ENCODE assay signal across 16 cellular contexts in the genomic region with DNA sequence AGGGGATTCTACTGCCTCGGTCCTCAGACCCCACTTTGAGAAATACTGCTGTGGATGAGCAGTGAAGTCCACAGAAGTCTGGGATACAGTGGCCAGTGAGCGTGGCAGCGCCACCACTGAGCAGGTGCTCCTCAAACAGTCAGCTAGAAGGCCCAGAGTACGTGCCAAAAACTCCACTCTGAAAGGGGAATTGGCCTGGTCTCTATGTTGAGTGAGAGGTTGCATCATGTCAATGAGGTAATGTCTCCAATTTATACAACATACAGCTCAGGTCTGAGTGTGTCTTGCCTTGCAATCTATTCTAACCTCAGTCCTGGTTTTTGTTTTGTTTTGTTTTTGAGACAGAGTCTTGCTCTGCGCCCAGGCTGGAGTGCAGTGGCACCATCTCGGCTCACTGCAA. TPM values are rescaled to one million over a fixed set of nuclear protein-coding genes. Genes with fewer than 3 reads are reported as not detected.
DNase-seq lines count a peak whose midpoint lies in the region; ATAC-seq and TF ChIP-seq lines count a peak whose summit lies in the region.
"Had no signal": no experiment of that assay in that cellular context is flagged by ENCODE, and none has a peak within 500 bp of the region (broad histone marks: within the 10 kb centered on the region; RNA-seq: fewer than 3 reads in every experiment).

No MANE protein-coding gene starts in this region.

- H3K4me3 Mint-ChIP-seq in naive thymus-derived CD4-positive, alpha-beta T cell = no peak overlapping the region
- H3K4me3 Mint-ChIP-seq in MCF 10A (ENCODE audit: unreplicated experiment) = no peak overlapping the region
- H3K4me3 Mint-ChIP-seq: activated naive CD8-positive, alpha-beta T cell treated with anti-CD3 and anti-CD28 coated beads for 36 hours; stimulated activated effector memory CD8-positive, alpha-beta T cell treated with anti-CD3 and anti-CD28 coated beads, Interleukin-12 subunit alpha, Interleukin-12 subunit beta, amount 100 ng/mL, for 72 hours had no signal

- no peaks in the 10 kb centered on the region for H3K9me3 ChIP-seq in naive thymus-derived CD4-positive, alpha-beta T cell (ENCODE audit: control insufficient read depth in 2 of 3, low read length in 3 of 3)
- H3K9me3 ChIP-seq in esophagus squamous epithelium = no peaks in the 10 kb centered on the region
- H3K9me3 ChIP-seq: esophagus muscularis mucosa had no signal

- H3K4me3 ChIP-seq in choroid plexus epithelial cell (ENCODE audit: low read depth, low read length) = no peak overlapping the region
- no peak overlapping the region for H3K4me3 ChIP-seq in naive thymus-derived CD4-positive, alpha-beta T cell (ENCODE audit: low read length)
- no peak overlapping the region for H3K4me3 ChIP-seq in esophagus squamous epithelium
- H3K4me3 ChIP-seq: esophagus muscularis mucosa had no signal

- no peak for TF ChIP-seq POLR2A in esophagus squamous epithelium (IDR thresholded peaks at IDR 0.05)

- DNase-seq in NAMALWA (ENCODE audit: low spot score) = peak; percentile 69
- peak; percentile 13 for DNase-seq in choroid plexus epithelial cell (ENCODE audit: low read depth)
- no peak for DNase-seq in naive thymus-derived CD4-positive, alpha-beta T cell
- no peak for DNase-seq in esophagus squamous epithelium (lab: John Stamatoyannopoulos, UW)
- DNase-seq in MCF 10A (ENCODE audit: unreplicated experiment) = no peak
- DNase-seq in posterior vena cava (ENCODE audit: low spot score) = no peak
- DNase-seq: activated CD8-positive, alpha-beta memory T cell treated with anti-CD3 and anti-CD28 coated beads, Interleukin-2, amount 50 U/mL, for 48 hours; activated naive CD8-positive, alpha-beta T cell treated with anti-CD3 and anti-CD28 coated beads for 36 hours; cerebellar nuclear complex; DMS79; NCI-H524; stimulated activated CD4-positive, alpha-beta T cell treated with anti-CD3 and anti-CD28 coated beads, Interleukin-2, amount 100 ng/mL, for 48 hours had no signal

- CTCF ChIA-PET in naive thymus-derived CD4-positive, alpha-beta T cell (lab: Charles Lee) = no interaction called here
- CTCF ChIA-PET in MCF 10A (lab: Yijun Ruan, JAX) = interaction anchor here (0.6 kb wide), 1 partner anchor 447 kb away, joined by 4 read pairs; no protein-coding TSS in a partner anchor

- intact Hi-C loops in naive thymus-derived CD4-positive, alpha-beta T cell (cut with micrococcal nuclease) = no loop called here
- intact Hi-C loops in esophagus squamous epithelium (cut with DNase I) = no loop called here
- intact Hi-C loops in MCF 10A (cut with micrococcal nuclease) = no loop called here
- intact Hi-C loops in posterior vena cava (cut with DNase I) = no loop called here

- peak; percentile 49 for ATAC-seq in GM19035 (IDR thresholded peaks at IDR 0.05; ENCODE audit: unreplicated experiment)
- peak; percentile 71 for ATAC-seq in naive thymus-derived CD4-positive, alpha-beta T cell
- ATAC-seq in HG03045 (IDR thresholded peaks at IDR 0.05; ENCODE audit: unreplicated experiment) = no peak
- ATAC-seq: stimulated activated effector memory CD8-positive, alpha-beta T cell treated with anti-CD3 and anti-CD28 coated beads, Interleukin-12 subunit alpha, Interleukin-12 subunit beta, amount 100 ng/mL, for 72 hours had no signal

- peak overlapping the region in 1 of 9 donors; percentile 42 for H3K27ac Mint-ChIP-seq in naive thymus-derived CD4-positive, alpha-beta T cell
- no peak overlapping the region for H3K27ac Mint-ChIP-seq in MCF 10A (ENCODE audit: low read depth, unreplicated experiment)
- H3K27ac Mint-ChIP-seq: activated naive CD8-positive, alpha-beta T cell treated with anti-CD3 and anti-CD28 coated beads for 36 hours; stimulated activated effector memory CD8-positive, alpha-beta T cell treated with anti-CD3 and anti-CD28 coated beads, Interleukin-12 subunit alpha, Interleukin-12 subunit beta, amount 100 ng/mL, for 72 hours had no signal

- BruUV-seq in MCF 10A (replicated peaks; lab: Mats Ljungman, UMichigan) = no TSS peak

- no peaks in the 10 kb centered on the region for H3K4me1 Mint-ChIP-seq in naive thymus-derived CD4-positive, alpha-beta T cell
- H3K4me1 Mint-ChIP-seq in MCF 10A (ENCODE audit: insufficient read depth, unreplicated experiment) = no peaks in the 10 kb centered on the region
- H3K4me1 Mint-ChIP-seq: activated naive CD8-positive, alpha-beta T cell treated with anti-CD3 and anti-CD28 coated beads for 36 hours; stimulated activated effector memory CD8-positive, alpha-beta T cell treated with anti-CD3 and anti-CD28 coated beads, Interleukin-12 subunit alpha, Interleukin-12 subunit beta, amount 100 ng/mL, for 72 hours had no signal

- H3K9me3 Mint-ChIP-seq in naive thymus-derived CD4-positive, alpha-beta T cell = peaks cover 0 to 4% (median 0%) of the 10 kb centered on the region in 11 donors
- no peaks in the 10 kb centered on the region for H3K9me3 Mint-ChIP-seq in MCF 10A (ENCODE audit: unreplicated experiment)
- H3K9me3 Mint-ChIP-seq: activated naive CD8-positive, alpha-beta T cell treated with anti-CD3 and anti-CD28 coated beads for 36 hours; stimulated activated effector memory CD8-positive, alpha-beta T cell treated with anti-CD3 and anti-CD28 coated beads, Interleukin-12 subunit alpha, Interleukin-12 subunit beta, amount 100 ng/mL, for 72 hours had no signal

- H3K27me3 ChIP-seq in naive thymus-derived CD4-positive, alpha-beta T cell (ENCODE audit: control insufficient read depth in 2 of 2, insufficient read depth in 2 of 2, low read length in 2 of 2) = no peaks in the 10 kb centered on the region
- H3K27me3 ChIP-seq in esophagus squamous epithelium = no peaks in the 10 kb centered on the region
- H3K27me3 ChIP-seq: esophagus muscularis mucosa had no signal

- H3K27ac ChIP-seq in naive thymus-derived CD4-positive, alpha-beta T cell (ENCODE audit: low read depth, low read length) = no peak overlapping the region
- no peak overlapping the region for H3K27ac ChIP-seq in esophagus squamous epithelium
- H3K27ac ChIP-seq: esophagus muscularis mucosa had no signal

- H3K36me3 ChIP-seq in naive thymus-derived CD4-positive, alpha-beta T cell (ENCODE audit: control insufficient read depth in 2 of 3, insufficient read depth in 3 of 3, low read length in 3 of 3) = no peaks in the 10 kb centered on the region
- H3K36me3 ChIP-seq in esophagus squamous epithelium = peaks cover 0 to 4% (median 0%) of the 10 kb centered on the region in 3 donors

- TF ChIP-seq CTCF in choroid plexus epithelial cell (conservative IDR thresholded peaks at IDR 0.05; ENCODE audit: low read depth, low read length) (no peak), esophagus squamous epithelium (IDR thresholded peaks at IDR 0.05) (no peak), MCF 10A (IDR thresholded peaks at IDR 0.05; ENCODE audit: unreplicated experiment) (no peak)

- H3K36me3 Mint-ChIP-seq in naive thymus-derived CD4-positive, alpha-beta T cell = no peaks in the 10 kb centered on the region
- no peaks in the 10 kb centered on the region for H3K36me3 Mint-ChIP-seq in MCF 10A (ENCODE audit: insufficient read depth, unreplicated experiment)
- H3K36me3 Mint-ChIP-seq: activated naive CD8-positive, alpha-beta T cell treated with anti-CD3 and anti-CD28 coated beads for 36 hours; stimulated activated effector memory CD8-positive, alpha-beta T cell treated with anti-CD3 and anti-CD28 coated beads, Interleukin-12 subunit alpha, Interleukin-12 subunit beta, amount 100 ng/mL, for 72 hours had no signal

- 87 to 92% methylated on average over 3 to 6 of the region's 6 CpGs for WGBS in esophagus squamous epithelium, 2 donors

- POLR2A ChIA-PET in naive thymus-derived CD4-positive, alpha-beta T cell (lab: Charles Lee) = no interaction called here
- POLR2A ChIA-PET in MCF 10A (lab: Yijun Ruan, JAX) = interaction anchor here (1.0 kb wide), 1 partner anchor 9 kb away, joined by 3 read pairs; no protein-coding TSS in a partner anchor

- H3K4me1 ChIP-seq in naive thymus-derived CD4-positive, alpha-beta T cell (ENCODE audit: control insufficient read depth in 2 of 2, insufficient read depth in 2 of 2, low read length in 2 of 2) = no peaks in the 10 kb centered on the region
- no peaks in the 10 kb centered on the region for H3K4me1 ChIP-seq in esophagus squamous epithelium

- peaks cover 12 to 55% (median 40%) of the 10 kb centered on the region in 5 donors for H3K27me3 Mint-ChIP-seq in naive thymus-derived CD4-positive, alpha-beta T cell
- peaks cover 40% of the 10 kb centered on the region for H3K27me3 Mint-ChIP-seq in MCF 10A (ENCODE audit: insufficient read depth, unreplicated experiment)

RNA-seq across cellular contexts. Expression of a gene that starts 53.3 kb away (rescaled TPM):
- 1 to 10 TPM in 2 of 5 experiments, under 1 TPM in 2, not detected in 1; 0.56 to 2.3 (median 0.97) TPM for total RNA-seq in naive thymus-derived CD4-positive, alpha-beta T cell
- not detected for polyA plus RNA-seq in naive thymus-derived CD4-positive, alpha-beta T cell
- total RNA-seq in esophagus squamous epithelium (1 to 10 TPM; 1.7 to 6.7 (median 5.0) TPM), MCF 10A (2022) (93.0 and 101 TPM in 2 replicates), posterior vena cava (10 to 100 TPM; 15.1 to 26.0 TPM)

Comparison
In these comparisons a context has a peak if more than half of its experiments do, and no peak if none do; other contexts are left out.
1. DNase-seq: peak in NAMALWA (single experiment) and choroid plexus epithelial cell (single experiment); none in naive thymus-derived CD4-positive, alpha-beta T cell (0 of 9), esophagus squamous epithelium (single experiment), MCF 10A (single experiment) and posterior vena cava (single experiment).